13 cellular contexts compared by ENCODE assay signal in genomic region chr15:58307313-58307961, GRCh38.
DNase-seq lines count a peak whose midpoint lies in the region; ATAC-seq and TF ChIP-seq lines count a peak whose summit lies in the region.
"Had no signal": no experiment of that assay in that cellular context is flagged by ENCODE, and none has a peak within 500 bp of the region (broad histone marks: within the 10 kb centered on the region; RNA-seq: fewer than 3 reads in every experiment).

No MANE protein-coding gene starts in this region.

- H3K4me1 ChIP-seq in SK-N-SH (ENCODE audit: control insufficient read depth in 1 of 2, insufficient read depth in 2 of 2, low read depth in 1 of 2, low read length in 1 of 2) (peaks cover 0 to 9% of the 10 kb centered on the region in 2 experiments; a peak in 3 of 4 replicates), urinary bladder (ENCODE audit: insufficient read depth) (no peaks in the 10 kb centered on the region)
- H3K4me1 ChIP-seq: ascending aorta had no signal

- CTCF ChIA-PET in SK-N-SH (lab: Yijun Ruan, JAX) = interaction anchor here (1.0 kb wide), 1 partner anchor 114 kb away, joined by 3 read pairs; no protein-coding TSS in a partner anchor

- no peak for TF ChIP-seq CTCF in SK-N-SH (IDR thresholded peaks at IDR 0.05)
- no peak for TF ChIP-seq CTCF in fibroblast of the aortic adventitia (IDR thresholded peaks at IDR 0.05; ENCODE audit: insufficient read depth, low read length)

- ATAC-seq in GM21723 (IDR thresholded peaks at IDR 0.05; ENCODE audit: unreplicated experiment) (no peak), HG03469 (IDR thresholded peaks at IDR 0.05; ENCODE audit: unreplicated experiment) (no peak)
- ATAC-seq: Right ventricle myocardium inferior had no signal

- H2AFZ ChIP-seq in SK-N-SH (ENCODE audit: low read depth) = no peak overlapping the region

- H3K9ac ChIP-seq in SK-N-SH = no peak overlapping the region

- no peaks in the 10 kb centered on the region for H3K36me3 ChIP-seq in SK-N-SH (replicated peaks in 1 of 2; ENCODE audit: control insufficient read depth in 1 of 2, insufficient read depth in 2 of 2, low read length in 1 of 2)
- no peaks in the 10 kb centered on the region for H3K36me3 ChIP-seq in urinary bladder (ENCODE audit: insufficient read depth)
- H3K36me3 ChIP-seq: ascending aorta, thoracic aorta had no signal

- TF ChIP-seq EP300 in SK-N-SH (IDR thresholded peaks at IDR 0.05; ENCODE audit: borderline replicate concordance in 1 of 2, low read depth in 1 of 2, low read length in 1 of 2) = no peak

- H3K4me3 ChIP-seq in SK-N-SH (ENCODE audit: low read depth in 2 of 2, low read length in 1 of 2) (no peak overlapping the region), fibroblast of the aortic adventitia (ENCODE audit: low read depth, low read length) (no peak overlapping the region), urinary bladder (ENCODE audit: low read depth, low read length) (no peak overlapping the region)
- H3K4me3 ChIP-seq: ascending aorta, thoracic aorta had no signal

- no peak overlapping the region for H3K4me2 ChIP-seq in SK-N-SH

- WGBS in SK-N-SH (ENCODE audit: low lambda C conversion rate) = 45% methylated on average over 6 of the region's 6 CpGs
- WGBS in urinary bladder = 59% methylated on average over 6 of the region's 6 CpGs

- DNase-seq in NCI-H1417 (lab: John Stamatoyannopoulos, UW) (peak in 2 of 3 experiments; percentile 51 to 77), NCI-H1417 treated with DMSO at 0.1 percent for 48 hours (lab: John Stamatoyannopoulos, UW) (no peak), SK-N-SH (peak; percentile 50), fibroblast of the aortic adventitia (ENCODE audit: low read depth) (peak; percentile 91), HT-29 (ENCODE audit: low spot score) (no peak)
- DNase-seq: activated CD4-positive, alpha-beta memory T cell treated with anti-CD3 and anti-CD28 coated beads, Interleukin-2, amount 10 ng/mL, durations not matched to agents 7 days and 5 days; stimulated activated CD4-positive, alpha-beta T cell treated with anti-CD3 and anti-CD28 coated beads, Interleukin-2, amount 100 ng/mL, for 24 hours had no signal

- H3K9me3 ChIP-seq in SK-N-SH = no peaks in the 10 kb centered on the region
- H3K9me3 ChIP-seq: ascending aorta, thoracic aorta had no signal

- H3K9me2 ChIP-seq in SK-N-SH = no peaks in the 10 kb centered on the region

- H3K79me2 ChIP-seq in SK-N-SH (ENCODE audit: insufficient read depth) = no peaks in the 10 kb centered on the region

- TF ChIP-seq RAD21 in SK-N-SH (IDR thresholded peaks at IDR 0.05; ENCODE audit: low read length) = no peak

- H3K27me3 ChIP-seq in SK-N-SH (ENCODE audit: insufficient read depth) = no peaks in the 10 kb centered on the region
- H3K27me3 ChIP-seq: ascending aorta had no signal

- no peaks in the 10 kb centered on the region for H4K20me1 ChIP-seq in SK-N-SH (ENCODE audit: insufficient read depth)

- H3K27ac ChIP-seq in SK-N-SH (ENCODE audit: low read depth in 2 of 2, low read length in 1 of 2) (peak overlapping the region in 1 of 2 experiments; percentile 88; a peak in 2 of 4 replicates), urinary bladder (ENCODE audit: low read depth) (peak overlapping the region; percentile 34)
- H3K27ac ChIP-seq: ascending aorta, thoracic aorta had no signal

- POLR2A ChIA-PET in SK-N-SH (lab: Yijun Ruan, JAX) = no interaction called here

- H3F3A ChIP-seq in SK-N-SH (replicated peaks; ENCODE audit: insufficient read depth) = no peaks in the 10 kb centered on the region

TF ChIP-seq in SK-N-SH, 30 proteins besides CTCF, POLR2A, EP300 and RAD21:
- TF ChIP-seq, protein P1, sequence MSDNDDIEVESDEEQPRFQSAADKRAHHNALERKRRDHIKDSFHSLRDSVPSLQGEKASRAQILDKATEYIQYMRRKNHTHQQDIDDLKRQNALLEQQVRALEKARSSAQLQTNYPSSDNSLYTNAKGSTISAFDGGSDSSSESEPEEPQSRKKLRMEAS (IDR thresholded peaks at IDR 0.05; ENCODE audit: low read depth) = no peak
- TF ChIP-seq, protein P2, sequence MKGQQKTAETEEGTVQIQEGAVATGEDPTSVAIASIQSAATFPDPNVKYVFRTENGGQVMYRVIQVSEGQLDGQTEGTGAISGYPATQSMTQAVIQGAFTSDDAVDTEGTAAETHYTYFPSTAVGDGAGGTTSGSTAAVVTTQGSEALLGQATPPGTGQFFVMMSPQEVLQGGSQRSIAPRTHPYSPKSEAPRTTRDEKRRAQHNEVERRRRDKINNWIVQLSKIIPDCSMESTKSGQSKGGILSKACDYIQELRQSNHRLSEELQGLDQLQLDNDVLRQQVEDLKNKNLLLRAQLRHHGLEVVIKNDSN (IDR thresholded peaks at IDR 0.05; ENCODE audit: borderline replicate concordance, low read depth) = no peak
- TF ChIP-seq FOXM1 (IDR thresholded peaks at IDR 0.05; ENCODE audit: low read depth) (no peak), RFX5 (IDR thresholded peaks at IDR 0.05; ENCODE audit: low read length) (no peak), ZBTB33 (IDR thresholded peaks at IDR 0.05; ENCODE audit: borderline replicate concordance, low read depth) (no peak), JUND (IDR thresholded peaks at IDR 0.05) (no peak), EZH2phosphoT487 (IDR thresholded peaks at IDR 0.05; ENCODE audit: borderline replicate concordance, low read depth) (no peak), GABPA (IDR thresholded peaks at IDR 0.05; ENCODE audit: low read depth) (no peak), YY1 (IDR thresholded peaks at IDR 0.05; ENCODE audit: low read depth) (no peak), NRF1 (IDR thresholded peaks at IDR 0.05; ENCODE audit: low read depth, low read length) (no peak), RXRA (IDR thresholded peaks at IDR 0.05; ENCODE audit: borderline replicate concordance, low read depth) (no peak), SMC3 (IDR thresholded peaks at IDR 0.05; ENCODE audit: low read depth, low read length) (no peak), POLR2AphosphoS5 (IDR thresholded peaks at IDR 0.05; ENCODE audit: low read depth, low read length) (no peak), REST (IDR thresholded peaks at IDR 0.05; ENCODE audit: low read depth, low read length) (no peak), SIN3A (IDR thresholded peaks at IDR 0.05; ENCODE audit: borderline replicate concordance, low read depth, low read length) (no peak), MEF2A (IDR thresholded peaks at IDR 0.05; ENCODE audit: borderline replicate concordance, low read depth) (no peak), TCF12 (IDR thresholded peaks at IDR 0.05) (no peak)

Comparison
In these comparisons a context has a peak if more than half of its experiments do, and no peak if none do; other contexts are left out.
1. DNase-seq: peak in NCI-H1417 (2 of 3), SK-N-SH (single experiment) and fibroblast of the aortic adventitia (single experiment); none in NCI-H1417 treated with DMSO at 0.1 percent for 48 hours (single experiment) and HT-29 (single experiment).